In the genomic region with DNA sequence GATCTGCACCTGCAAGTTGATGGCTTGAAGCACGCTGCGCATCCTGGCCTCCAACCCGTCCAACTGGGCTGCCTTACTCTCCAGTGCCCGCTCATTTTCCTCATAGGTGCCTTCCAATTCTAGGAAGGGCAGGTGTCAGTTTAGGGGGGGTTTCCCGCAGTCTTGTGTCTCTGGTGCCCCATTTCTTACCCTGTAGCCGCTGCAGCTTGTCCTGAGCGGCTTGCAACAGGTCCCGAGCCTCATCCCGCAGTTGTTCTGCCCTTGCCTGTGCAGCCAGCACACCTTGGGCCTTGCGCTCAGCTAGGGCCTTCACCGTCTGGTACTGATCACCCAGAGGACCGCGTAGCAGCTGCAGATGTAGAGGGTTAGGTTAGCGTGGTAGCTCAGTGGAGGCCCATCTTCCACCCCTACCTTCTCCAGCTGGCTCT, we compare ENCODE assay signal across 8 cellular contexts. TPM values are rescaled to one million over a fixed set of nuclear protein-coding genes. Genes with fewer than 3 reads are reported as not detected.
DNase-seq lines count a peak whose midpoint lies in the region; ATAC-seq and TF ChIP-seq lines count a peak whose summit lies in the region.

No MANE protein-coding gene starts in this region.

- peak overlapping the region; percentile 82 for H3K27ac ChIP-seq in ACC112 (ENCODE audit: low read depth, low read length)

- peak overlapping the region; percentile 89 for H3K27ac Mint-ChIP-seq in central memory CD8-positive, alpha-beta T cell (ENCODE audit: low read depth)
- peak overlapping the region; percentile 51 to 89 for H3K27ac Mint-ChIP-seq in natural killer cell treated with Interleukin-12 subunit alpha and Interleukin-12 subunit beta and Interleukin-15 and Interleukin-18, amount 100 ng/mL, for 72 hours

- H3K27me3 ChIP-seq in ACC112 (ENCODE audit: insufficient read depth, low read length) = no peaks in the 10 kb centered on the region

- H3K4me1 ChIP-seq in ACC112 (ENCODE audit: control insufficient read depth, insufficient read depth, low read length, unreplicated experiment) = peaks cover 12% of the 10 kb centered on the region

- H3K4me1 Mint-ChIP-seq in central memory CD8-positive, alpha-beta T cell = peaks cover 20% of the 10 kb centered on the region
- H3K4me1 Mint-ChIP-seq in natural killer cell treated with Interleukin-12 subunit alpha and Interleukin-12 subunit beta and Interleukin-15 and Interleukin-18, amount 100 ng/mL, for 72 hours (ENCODE audit: low read depth in 2 of 2) = peaks cover 9 to 16% of the 10 kb centered on the region in 2 donors

- peaks cover 24% of the 10 kb centered on the region for H3K36me3 Mint-ChIP-seq in central memory CD8-positive, alpha-beta T cell (ENCODE audit: insufficient read depth)
- no peaks in the 10 kb centered on the region for H3K36me3 Mint-ChIP-seq in natural killer cell treated with Interleukin-12 subunit alpha and Interleukin-12 subunit beta and Interleukin-15 and Interleukin-18, amount 100 ng/mL, for 72 hours

- ATAC-seq in central memory CD8-positive, alpha-beta T cell (replicated peaks; ENCODE audit: extremely low read depth, poor library complexity, severe bottlenecking) = no peak
- ATAC-seq in natural killer cell treated with Interleukin-12 subunit alpha and Interleukin-12 subunit beta and Interleukin-15 and Interleukin-18, amount 100 ng/mL, for 72 hours = no peak
- ATAC-seq in HG03469 (IDR thresholded peaks at IDR 0.05; ENCODE audit: unreplicated experiment) (no peak), GM21515 (IDR thresholded peaks at IDR 0.05; ENCODE audit: unreplicated experiment) (no peak)

- peak overlapping the region; percentile 89; the same call in 1 of the 2 replicates for H3K4me3 ChIP-seq in ACC112 (ENCODE audit: low read depth, low read length)
- H3K4me3 ChIP-seq in Jurkat, Clone E6-1 (ENCODE audit: low read length) = peak overlapping the region; percentile 94

- no peak overlapping the region for H2AFZ ChIP-seq in ACC112 (ENCODE audit: low read length, unreplicated experiment)

- no peak for TF ChIP-seq CTCF in GM20000 (IDR thresholded peaks at IDR 0.05; ENCODE audit: extremely low read depth, missing control alignments)

- peak overlapping the region; percentile 81 for H3K4me3 Mint-ChIP-seq in central memory CD8-positive, alpha-beta T cell
- H3K4me3 Mint-ChIP-seq in natural killer cell treated with Interleukin-12 subunit alpha and Interleukin-12 subunit beta and Interleukin-15 and Interleukin-18, amount 100 ng/mL, for 72 hours = peak overlapping the region; percentile 27

- no peaks in the 10 kb centered on the region for H3K9me3 Mint-ChIP-seq in central memory CD8-positive, alpha-beta T cell
- H3K9me3 Mint-ChIP-seq in natural killer cell treated with Interleukin-12 subunit alpha and Interleukin-12 subunit beta and Interleukin-15 and Interleukin-18, amount 100 ng/mL, for 72 hours = no peaks in the 10 kb centered on the region

- DNase-seq in Jurkat, Clone E6-1 (ENCODE audit: low read depth, low spot score) = no peak
- no peak for DNase-seq in central memory CD8-positive, alpha-beta T cell (ENCODE audit: low spot score in 2 of 2)
- no peak for DNase-seq in natural killer cell treated with Interleukin-12 subunit alpha and Interleukin-12 subunit beta and Interleukin-15 and Interleukin-18, amount 100 ng/mL, for 72 hours (ENCODE audit: low spot score)
- DNase-seq in kidney tubule cell (ENCODE audit: low spot score) = no peak
- no peak for DNase-seq in GM20000 (ENCODE audit: low spot score)

- H3K27me3 Mint-ChIP-seq in central memory CD8-positive, alpha-beta T cell = no peaks in the 10 kb centered on the region
- H3K27me3 Mint-ChIP-seq in natural killer cell treated with Interleukin-12 subunit alpha and Interleukin-12 subunit beta and Interleukin-15 and Interleukin-18, amount 100 ng/mL, for 72 hours = no peaks in the 10 kb centered on the region

- peaks cover 13% of the 10 kb centered on the region; the same call in 1 of the 2 replicates for H3K36me3 ChIP-seq in ACC112 (ENCODE audit: insufficient read depth, low read length)

- H3K79me2 ChIP-seq in ACC112 (ENCODE audit: control insufficient read depth, insufficient read depth, low read length, unreplicated experiment) = peaks cover 17% of the 10 kb centered on the region

RNA-seq across cellular contexts. Expression of gene USP19, which starts 0.6 kb away (rescaled TPM):
- polyA plus RNA-seq in Jurkat, Clone E6-1 (2012; ENCODE audit: insufficient read depth, insufficient read length) = 47.8 TPM
- total RNA-seq in natural killer cell treated with Interleukin-12 subunit alpha and Interleukin-12 subunit beta and Interleukin-15 and Interleukin-18, amount 100 ng/mL, for 72 hours = 10 to 100 TPM; 54.4 to 65.0 TPM

RNA-seq across cellular contexts. Expression of gene LAMB2, which starts 11.6 kb away (rescaled TPM):
- polyA plus RNA-seq in Jurkat, Clone E6-1 (2012; ENCODE audit: insufficient read depth, insufficient read length) = not detected
- not detected for total RNA-seq in natural killer cell treated with Interleukin-12 subunit alpha and Interleukin-12 subunit beta and Interleukin-15 and Interleukin-18, amount 100 ng/mL, for 72 hours

RNA-seq across cellular contexts. Expression of gene QARS1, which starts 16.7 kb away (rescaled TPM):
- polyA plus RNA-seq in Jurkat, Clone E6-1 (2012; ENCODE audit: insufficient read depth, insufficient read length) = 337 TPM
- 100 to 1,000 TPM; 207 to 261 TPM for total RNA-seq in natural killer cell treated with Interleukin-12 subunit alpha and Interleukin-12 subunit beta and Interleukin-15 and Interleukin-18, amount 100 ng/mL, for 72 hours

RNA-seq across cellular contexts. Expression of gene QRICH1, which starts 27.4 kb away (rescaled TPM):
- polyA plus RNA-seq in Jurkat, Clone E6-1 (2012; ENCODE audit: insufficient read depth, insufficient read length) = 96.1 TPM
- 100 to 1,000 TPM; 127 to 145 TPM for total RNA-seq in natural killer cell treated with Interleukin-12 subunit alpha and Interleukin-12 subunit beta and Interleukin-15 and Interleukin-18, amount 100 ng/mL, for 72 hours

RNA-seq across cellular contexts. Expression of gene CCDC71, which starts 44.9 kb away (rescaled TPM):
- 28.9 TPM for polyA plus RNA-seq in Jurkat, Clone E6-1 (2012; ENCODE audit: insufficient read depth, insufficient read length)
- 10 to 100 TPM; 21.0 to 24.7 TPM for total RNA-seq in natural killer cell treated with Interleukin-12 subunit alpha and Interleukin-12 subunit beta and Interleukin-15 and Interleukin-18, amount 100 ng/mL, for 72 hours
